Comparison of ENCODE assay signal across 24 cellular contexts in the genomic region with DNA sequence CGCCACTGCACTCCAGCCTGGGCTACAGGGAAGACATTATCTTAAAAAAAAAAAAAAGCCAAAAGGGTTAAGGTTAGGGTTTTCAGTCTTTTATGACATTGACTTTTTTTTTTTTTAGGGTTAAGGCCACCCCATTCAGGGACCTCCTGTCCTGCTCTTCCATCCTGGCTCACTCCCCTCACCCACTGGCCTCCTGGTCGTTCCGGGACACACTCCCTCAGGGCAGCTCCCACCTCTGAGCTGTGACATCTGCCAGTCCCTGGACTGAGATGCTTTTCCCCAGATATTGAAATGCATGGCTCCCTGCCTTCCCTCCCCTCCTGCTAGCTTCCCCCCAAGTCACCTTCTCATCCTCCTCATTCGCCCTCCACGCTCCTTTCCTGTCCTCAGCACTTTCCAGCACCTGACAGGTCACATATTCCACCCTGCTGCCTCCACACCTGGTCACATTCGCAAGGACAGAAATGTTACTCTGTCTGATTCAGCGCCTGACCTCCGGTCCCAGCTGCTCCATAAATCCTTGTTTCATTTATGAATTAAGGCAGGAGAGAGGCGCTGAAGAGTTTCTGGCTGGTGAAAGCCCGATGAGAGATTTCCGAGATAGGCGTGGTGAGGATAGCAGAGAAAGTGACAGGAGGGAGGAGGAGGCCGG.
"Had no signal": no experiment of that assay in that cellular context is flagged by ENCODE, and none has a peak within 500 bp of the region (broad histone marks: within the 10 kb centered on the region; RNA-seq: fewer than 3 reads in every experiment).

No MANE protein-coding gene starts in this region.

- H3K36me3 ChIP-seq: brain microvascular endothelial cell, tibial artery had no signal

- H3K9me3 Mint-ChIP-seq: activated T-helper 1 cell treated with anti-CD3 and anti-CD28 coated beads, Interleukin-12 subunit alpha, Interleukin-12 subunit beta, Interleukin-2, Interleukin-4 antibody, amounts not matched to agents 30 ng/mL and 10 ng/mL and 1 ng/mL, durations not matched to agents 14 hours and 24 hours and 36 hours; effector memory CD8-positive, alpha-beta T cell; T-cell had no signal

- H3K36me3 Mint-ChIP-seq: T-cell had no signal

- ATAC-seq: activated CD4-positive, CD25-positive, alpha-beta regulatory T cell treated with anti-CD3 and anti-CD28 coated beads, Interleukin-2, amount 50 U/mL, for 24 hours; effector memory CD8-positive, alpha-beta T cell; esophagus mucosa; foreskin keratinocyte; right cardiac atrium; T-cell had no signal

- DNase-seq: activated CD4-positive, alpha-beta T cell treated with anti-CD3 and anti-CD28 coated beads for 48 hours; activated CD4-positive, alpha-beta T cell treated with anti-CD3 and anti-CD28 coated beads, Interleukin-2, amount 50 U/mL, for 48 hours; activated CD8-positive, alpha-beta memory T cell treated with anti-CD3 and anti-CD28 coated beads, Interleukin-2, amount 50 U/mL, for 4 hours; activated gamma-delta T cell; activated naive CD4-positive, alpha-beta T cell treated with anti-CD3 and anti-CD28 coated beads, Interleukin-2, amount 50 U/mL, for 16 hours; activated T-cell treated with anti-CD3 and anti-CD28 coated beads, Interleukin-2, amount 50 U/mL, for 1 hour; amniotic stem cell; brain microvascular endothelial cell; cortex of kidney; effector memory CD8-positive, alpha-beta T cell; foreskin keratinocyte; left ventricle myocardium inferior; mesendoderm; nucleus accumbens; right cardiac atrium; spleen; stimulated activated naive CD4-positive, alpha-beta T cell; T-cell; tibial artery had no signal

- H3K27ac Mint-ChIP-seq: activated T-helper 1 cell treated with anti-CD3 and anti-CD28 coated beads, Interleukin-12 subunit alpha, Interleukin-12 subunit beta, Interleukin-2, Interleukin-4 antibody, amounts not matched to agents 30 ng/mL and 10 ng/mL and 1 ng/mL, durations not matched to agents 14 hours and 24 hours and 36 hours; effector memory CD8-positive, alpha-beta T cell; T-cell had no signal

- H3K4me3 ChIP-seq: left ventricle myocardium inferior, lung, spleen, suprapubic skin, tibial artery had no signal

- H3K27me3 ChIP-seq: brain microvascular endothelial cell, foreskin keratinocyte had no signal

- H3K9me3 ChIP-seq: left ventricle myocardium inferior, spleen, suprapubic skin, tibial artery had no signal

- H3K27ac ChIP-seq: brain microvascular endothelial cell, foreskin keratinocyte, left ventricle myocardium inferior, spleen, tibial artery had no signal

- H3K4me3 Mint-ChIP-seq: activated T-helper 1 cell treated with anti-CD3 and anti-CD28 coated beads, Interleukin-12 subunit alpha, Interleukin-12 subunit beta, Interleukin-2, Interleukin-4 antibody, amounts not matched to agents 30 ng/mL and 10 ng/mL and 1 ng/mL, durations not matched to agents 14 hours and 24 hours and 36 hours; effector memory CD8-positive, alpha-beta T cell; T-cell had no signal
